Comparison of ENCODE assay signal across 1 cellular context in genomic region chr12:106309671-106310313, GRCh38.
A peak's percentile ranks its signal among the peaks of the same experiment; 100 is the strongest.
TF ChIP-seq lines count a peak whose summit lies in the region.

No MANE protein-coding gene starts in this region.

TF ChIP-seq in HEK293, 187 proteins besides CTCF, POLR2A, EP300 and RAD21 (continued from another document):
- TF ChIP-seq PRDM4 (tag by site-specific recombination; IDR thresholded peaks at IDR 0.05) (no peak), ZNF555 (tag by site-specific recombination; conservative IDR thresholded peaks at IDR 0.05) (no peak), ZNF645 (tag by site-specific recombination; IDR thresholded peaks at IDR 0.05) (no peak), SCRT2 (tag by site-specific recombination; IDR thresholded peaks at IDR 0.05) (peak; percentile 93), ZBTB11 (tag by site-specific recombination; conservative IDR thresholded peaks at IDR 0.05; ENCODE audit: low read depth) (no peak)
TF ChIP-seq in HEK293: peak in this region for 2.
